13 cellular contexts compared by ENCODE assay signal in genomic region chr6:35426074-35426473, GRCh38. TPM values are rescaled to one million over a fixed set of nuclear protein-coding genes. Genes with fewer than 3 reads are reported as not detected.
A peak's percentile ranks its signal among the peaks of the same experiment; 100 is the strongest.
DNase-seq lines count a peak whose midpoint lies in the region; ATAC-seq and TF ChIP-seq lines count a peak whose summit lies in the region.
"Had no signal": no experiment of that assay in that cellular context is flagged by ENCODE, and none has a peak within 500 bp of the region (broad histone marks: within the 10 kb centered on the region; RNA-seq: fewer than 3 reads in every experiment).

No MANE protein-coding gene starts in this region.

- H3K4me1 Mint-ChIP-seq in activated B cell treated with CpG ODN at 0.5 μM for 24 hours: peaks cover 12% of the 10 kb centered on the region
- H3K4me1 Mint-ChIP-seq: brain had no signal

- no peak for TF ChIP-seq POLR2A in thyroid gland (IDR thresholded peaks at IDR 0.05)

- intact Hi-C loops in activated B cell treated with CpG ODN at 0.5 μM for 24 hours (cut with micrococcal nuclease) (no loop called here), thyroid gland (cut with DNase I) (no loop called here)

- CTCF ChIA-PET in AG04450 (lab: Charles Lee): interaction anchor here (1.4 kb wide), 1 partner anchor 23 kb away, joined by 3 read pairs; no protein-coding TSS in a partner anchor
- CTCF ChIA-PET in HEK293 (lab: Yijun Ruan, JAX): interaction anchor here (0.6 kb wide), 1 partner anchor 10 kb away, joined by 6 read pairs; no protein-coding TSS in a partner anchor
- CTCF ChIA-PET in activated B cell treated with CpG ODN at 0.5 μM for 24 hours (lab: Charles Lee): interaction anchor here (1.3 kb wide), 1 partner anchor 23 kb away, joined by 3 read pairs; no protein-coding TSS in a partner anchor

- H3K9me3 ChIP-seq in AG04450 (ENCODE audit: control insufficient read depth, insufficient read depth, low read length) (peaks cover 8% of the 10 kb centered on the region), HEK293 (ENCODE audit: control insufficient read depth, insufficient read depth, low read depth, low read length) (no peaks in the 10 kb centered on the region), thyroid gland (no peaks in the 10 kb centered on the region)
- H3K9me3 ChIP-seq: pancreas had no signal

- peaks cover 61% of the 10 kb centered on the region for H3K36me3 Mint-ChIP-seq in activated B cell treated with CpG ODN at 0.5 μM for 24 hours (ENCODE audit: low read depth)

- H3K4me1 ChIP-seq in HEK293 (ENCODE audit: control insufficient read depth, insufficient read depth, low read length) (no peaks in the 10 kb centered on the region), thyroid gland (no peaks in the 10 kb centered on the region)
- H3K4me1 ChIP-seq: pancreas had no signal

- ATAC-seq in activated B cell treated with CpG ODN at 0.5 μM for 24 hours (ENCODE audit: low read depth) (no peak), GM21825 (IDR thresholded peaks at IDR 0.05; ENCODE audit: unreplicated experiment) (no peak)

- TF ChIP-seq CTCF in AG04450 (IDR thresholded peaks at IDR 0.05; ENCODE audit: low read depth, low read length) (no peak), HEK293 (tag by site-specific recombination; IDR thresholded peaks at IDR 0.05) (no peak), activated B cell treated with CpG ODN at 0.5 μM for 24 hours (IDR thresholded peaks at IDR 0.05) (no peak), thyroid gland (IDR thresholded peaks at IDR 0.05) (no peak)

- no peaks in the 10 kb centered on the region for H3K27me3 Mint-ChIP-seq in activated B cell treated with CpG ODN at 0.5 μM for 24 hours
- H3K27me3 Mint-ChIP-seq: brain had no signal

- H3K9me3 Mint-ChIP-seq in activated B cell treated with CpG ODN at 0.5 μM for 24 hours: peaks cover 11% of the 10 kb centered on the region

- DNase-seq in AG04450 (ENCODE audit: low read depth, low spot score) (no peak), activated B cell treated with CpG ODN at 0.5 μM for 24 hours (no peak), medulla oblongata (ENCODE audit: extremely low spot score) (peak; percentile 47), DMS79 treated with DMSO at 0.1 percent for 48 hours (lab: John Stamatoyannopoulos, UW) (no peak), thyroid gland (no peak), GDM1 (lab: John Stamatoyannopoulos, UW) (no peak)
- DNase-seq: activated CD8-positive, alpha-beta memory T cell treated with anti-CD3 and anti-CD28 coated beads, Interleukin-2, amount 50 U/mL, for 48 hours; NCI-H1092 treated with DMSO at 0.1 percent for 48 hours; NCI-H774; pancreas had no signal

- H3K27me3 ChIP-seq in AG04450 (ENCODE audit: control insufficient read depth, insufficient read depth, low read length): no peaks in the 10 kb centered on the region
- H3K27me3 ChIP-seq in thyroid gland: no peaks in the 10 kb centered on the region
- H3K27me3 ChIP-seq: pancreas had no signal

- POLR2A ChIA-PET in AG04450 (lab: Yijun Ruan, JAX): interaction anchor here (1.0 to 2.6 kb wide), 2 partner anchors 11 to 35 kb away, joined by 4 to 11 read pairs; no protein-coding TSS in a partner anchor
- POLR2A ChIA-PET in HEK293 (lab: Yijun Ruan, JAX): no interaction called here
- POLR2A ChIA-PET in activated B cell treated with CpG ODN at 0.5 μM for 24 hours (lab: Charles Lee): no interaction called here

- peak overlapping the region; percentile 96 for H3K27ac ChIP-seq in AG04450 (ENCODE audit: low read depth, low read length)
- no peak overlapping the region for H3K27ac ChIP-seq in HEK293 (ENCODE audit: extremely low read depth, low read depth, low read length)
- H3K27ac ChIP-seq in thyroid gland: no peak overlapping the region
- H3K27ac ChIP-seq: pancreas had no signal

- 74 to 76% methylated on average over 8 of the region's 8 CpGs for WGBS in thyroid gland, 2 donors

- H3K36me3 ChIP-seq in HEK293 (ENCODE audit: control insufficient read depth in 2 of 2, insufficient read depth in 1 of 2, low read length in 2 of 2) (peaks cover 0 to 39% of the 10 kb centered on the region in 2 experiments; a peak in 1 of 3 replicates), thyroid gland (peaks cover 41 to 48% of the 10 kb centered on the region in 2 donors)

- H3K27ac Mint-ChIP-seq in activated B cell treated with CpG ODN at 0.5 μM for 24 hours: peak overlapping the region; percentile 24

- H3K4me3 Mint-ChIP-seq in activated B cell treated with CpG ODN at 0.5 μM for 24 hours: no peak overlapping the region
- H3K4me3 Mint-ChIP-seq: brain had no signal

- H3K4me3 ChIP-seq in AG04450 (ENCODE audit: low read depth, low read length) (no peak overlapping the region), HEK293 (ENCODE audit: low read depth, low read length) (no peak overlapping the region), thyroid gland (replicated peaks in 1 of 3) (no peak overlapping the region)
- H3K4me3 ChIP-seq: pancreas had no signal

TF ChIP-seq in HEK293, 187 proteins besides CTCF, POLR2A, EP300 and RAD21:
- TF ChIP-seq ZNF623 (tag by site-specific recombination; IDR thresholded peaks at IDR 0.05) (no peak), ZNF404 (tag by site-specific recombination; IDR thresholded peaks at IDR 0.05) (no peak), EGR2 (tag by site-specific recombination; IDR thresholded peaks at IDR 0.05; ENCODE audit: low read depth) (peak; percentile 56; the same call in 1 of the 2 replicates), PRDM1 (tag by site-specific recombination; IDR thresholded peaks at IDR 0.05) (peak; percentile 67)

RNA-seq across cellular contexts. Expression of gene FANCE, which starts 26.1 kb away (rescaled TPM):
- polyA plus RNA-seq in AG04450 (2011; rRNA removed): 7.0 and 7.1 TPM in 2 replicates
- 7.9 and 10.2 TPM in 2 replicates for polyA minus RNA-seq in AG04450 (2011; rRNA and poly(A)+ RNA removed)
- 8.5 and 9.2 TPM in 2 replicates for total RNA-seq in activated B cell treated with CpG ODN at 0.5 μM for 24 hours
- total RNA-seq in thyroid gland: 1 to 10 TPM; 4.1 to 6.6 (median 6.2) TPM

RNA-seq across cellular contexts. Expression of gene RPL10A, which starts 42.1 kb away (rescaled TPM):
- polyA plus RNA-seq in AG04450 (2011; rRNA removed): 2,636 and 2,921 TPM in 2 replicates
- 853 and 1,025 TPM in 2 replicates for polyA minus RNA-seq in AG04450 (2011; rRNA and poly(A)+ RNA removed)
- 2,485 and 2,644 TPM in 2 replicates for total RNA-seq in activated B cell treated with CpG ODN at 0.5 μM for 24 hours
- total RNA-seq in thyroid gland: 1,000 to 10,000 TPM; 1,123 to 2,881 (median 1,235) TPM
